In the genomic region with DNA sequence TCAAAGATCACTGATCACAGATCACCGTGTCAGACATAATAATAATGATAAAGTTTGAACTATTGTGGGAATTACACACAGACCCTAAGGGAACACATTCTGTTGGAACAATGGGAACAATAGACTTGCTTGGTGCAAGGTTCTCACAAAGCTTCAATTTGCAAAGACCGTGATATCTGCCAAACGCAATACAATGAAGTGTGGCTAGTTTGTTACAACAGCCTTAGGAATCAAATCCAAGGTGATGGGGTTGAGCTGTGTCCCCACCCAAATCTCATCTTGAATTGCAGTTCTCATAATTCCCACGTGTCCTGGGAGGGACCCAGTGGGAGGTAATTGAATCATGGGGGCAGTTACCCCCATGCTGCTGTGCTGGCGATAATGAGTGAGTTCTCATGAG, we compare ENCODE assay signal across 24 cellular contexts. TPM values are rescaled to one million over a fixed set of nuclear protein-coding genes. Genes with fewer than 3 reads are reported as not detected.
A peak's percentile ranks its signal among the peaks of the same experiment; 100 is the strongest.
DNase-seq lines count a peak whose midpoint lies in the region; ATAC-seq and TF ChIP-seq lines count a peak whose summit lies in the region.
"Had no signal": no experiment of that assay in that cellular context is flagged by ENCODE, and none has a peak within 500 bp of the region (broad histone marks: within the 10 kb centered on the region; RNA-seq: fewer than 3 reads in every experiment).

No MANE protein-coding gene starts in this region.

- CTCF ChIA-PET in HEK293 (lab: Yijun Ruan, JAX) = interaction anchor here (0.8 to 6.2 kb wide), 8 partner anchors 8 to 750 kb away, joined by 3 to 94 read pairs (median 6); a partner anchor contains a TSS
- CTCF ChIA-PET in GM10248 (lab: Yijun Ruan, JAX) = interaction anchor here (1.0 to 5.7 kb wide), 6 partner anchors 10 to 67 kb away, joined by 3 to 67 read pairs (median 10); a partner anchor contains a TSS

- no peaks in the 10 kb centered on the region for H3K27me3 ChIP-seq in upper lobe of left lung
- H3K27me3 ChIP-seq: colonic mucosa, heart left ventricle, Peyer's patch had no signal

- ATAC-seq in upper lobe of left lung (ENCODE audit: low FRiP score in 2 of 2) = no peak
- ATAC-seq: activated CD4-positive, alpha-beta T cell treated with anti-CD3 and anti-CD28 coated beads for 36 hours; activated CD8-positive, alpha-beta T cell treated with anti-CD3 and anti-CD28 coated beads for 36 hours; activated T-helper 17 cell treated with anti-CD3 and anti-CD28 coated beads, Interleukin-2, amount 50 U/mL, for 72 hours; natural killer cell had no signal

- TF ChIP-seq EP300 in upper lobe of left lung (IDR thresholded peaks at IDR 0.05) = no peak

- H3K9me3 ChIP-seq in HEK293 (ENCODE audit: control insufficient read depth, insufficient read depth, low read depth, low read length) = no peaks in the 10 kb centered on the region
- H3K9me3 ChIP-seq in upper lobe of left lung = no peaks in the 10 kb centered on the region
- H3K9me3 ChIP-seq: colonic mucosa, heart left ventricle, Peyer's patch had no signal

- TF ChIP-seq POLR2A in upper lobe of left lung (IDR thresholded peaks at IDR 0.05) = no peak

- TF ChIP-seq CTCF in HEK293 (tag by site-specific recombination; IDR thresholded peaks at IDR 0.05) (no peak), upper lobe of left lung (IDR thresholded peaks at IDR 0.05) (no peak), GM10248 (IDR thresholded peaks at IDR 0.05; ENCODE audit: control extremely low read depth, extremely low read depth, low read depth, missing control alignments) (no peak)

- WGBS in upper lobe of left lung, 2 donors = 86 to 92% methylated on average over 5 of the region's 5 CpGs

- H3K27ac ChIP-seq in HEK293 (ENCODE audit: extremely low read depth, low read depth, low read length) (no peak overlapping the region), epithelial cell of prostate (peak overlapping the region; percentile 38), upper lobe of left lung (peak overlapping the region; percentile 17 to 75 (median 56))
- H3K27ac ChIP-seq: colonic mucosa, heart left ventricle, Peyer's patch had no signal

- H3K4me1 ChIP-seq in HEK293 (ENCODE audit: control insufficient read depth, insufficient read depth, low read length) (no peaks in the 10 kb centered on the region; the same call in 1 of the 2 replicates), upper lobe of left lung (peaks cover 0 to 34% (median 19%) of the 10 kb centered on the region in 4 donors)
- H3K4me1 ChIP-seq: colonic mucosa, Peyer's patch had no signal

- no peak for DNase-seq in epithelial cell of prostate (ENCODE audit: low read depth, low spot score)
- DNase-seq in pons (ENCODE audit: low spot score) = peak; percentile 76
- DNase-seq in upper lobe of left lung = no peak
- no peak for DNase-seq in foreskin melanocyte
- DNase-seq in activated effector memory CD4-positive, alpha-beta T cell treated with anti-CD3 and anti-CD28 coated beads, Interleukin-2, amount 50 U/mL, for 16 hours = no peak
- DNase-seq in GM10248 (ENCODE audit: extremely low spot score) = no peak
- DNase-seq: activated CD4-positive, alpha-beta T cell treated with anti-CD3 and anti-CD28 coated beads for 36 hours; activated CD8-positive, alpha-beta T cell treated with anti-CD3 and anti-CD28 coated beads for 36 hours; amniotic stem cell; effector memory CD4-positive, alpha-beta T cell; heart left ventricle; Kasumi-1; natural killer cell; NCI-H1436; NCI-H2081; NCI-H2227 treated with DMSO at 0.1 percent for 48 hours; NCI-H69; Peyer's patch; SHP77; stimulated activated CD4-positive, alpha-beta T cell treated with anti-CD3 and anti-CD28 coated beads, Interleukin-15, amount 100 ng/mL, for 24 hours; stimulated activated CD4-positive, alpha-beta T cell treated with anti-CD3 and anti-CD28 coated beads, Interleukin-4, amount 100 ng/mL, for 4 hours had no signal

- H3K36me3 ChIP-seq in HEK293 (ENCODE audit: control insufficient read depth in 2 of 2, insufficient read depth in 1 of 2, low read length in 2 of 2) (no peaks in the 10 kb centered on the region), upper lobe of left lung (no peaks in the 10 kb centered on the region)
- H3K36me3 ChIP-seq: colonic mucosa, heart left ventricle, Peyer's patch had no signal

- H3K4me3 ChIP-seq in HEK293 (ENCODE audit: low read depth, low read length) (no peak overlapping the region), upper lobe of left lung (no peak overlapping the region)
- H3K4me3 ChIP-seq: colonic mucosa, heart left ventricle, Peyer's patch had no signal

- POLR2A ChIA-PET in HEK293 (lab: Yijun Ruan, JAX) (no interaction called here), GM10248 (lab: Yijun Ruan, JAX) (no interaction called here)

TF ChIP-seq in HEK293, 187 proteins besides CTCF, POLR2A, EP300 and RAD21:
- TF ChIP-seq TRIM28 (IDR thresholded peaks at IDR 0.05; ENCODE audit: borderline replicate concordance, low read length) (no peak), ZIC2 (tag by site-specific recombination; IDR thresholded peaks at IDR 0.05) (0 out of 2 replicates have a peak, but pooled peaks have one; percentile 7), ZNF596 (tag by site-specific recombination; IDR thresholded peaks at IDR 0.05) (no peak), ZNF621 (tag by site-specific recombination; IDR thresholded peaks at IDR 0.05) (no peak), SCRT1 (tag by site-specific recombination; IDR thresholded peaks at IDR 0.05; ENCODE audit: borderline replicate concordance) (no peak)
- TF ChIP-seq, protein P1, sequence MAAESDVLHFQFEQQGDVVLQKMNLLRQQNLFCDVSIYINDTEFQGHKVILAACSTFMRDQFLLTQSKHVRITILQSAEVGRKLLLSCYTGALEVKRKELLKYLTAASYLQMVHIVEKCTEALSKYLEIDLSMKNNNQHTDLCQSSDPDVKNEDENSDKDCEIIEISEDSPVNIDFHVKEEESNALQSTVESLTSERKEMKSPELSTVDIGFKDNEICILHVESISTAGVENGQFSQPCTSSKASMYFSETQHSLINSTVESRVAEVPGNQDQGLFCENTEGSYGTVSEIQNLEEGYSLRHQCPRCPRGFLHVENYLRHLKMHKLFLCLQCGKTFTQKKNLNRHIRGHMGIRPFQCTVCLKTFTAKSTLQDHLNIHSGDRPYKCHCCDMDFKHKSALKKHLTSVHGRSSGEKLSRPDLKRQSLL (tag by site-specific recombination; IDR thresholded peaks at IDR 0.05) = no peak

RNA-seq across cellular contexts. Expression of a gene that starts 20.8 kb away (rescaled TPM):
- 10 to 100 TPM in 1 of 6 donors, 1 to 10 TPM in 5; 3.9 to 10.5 (median 5.4) TPM for total RNA-seq in upper lobe of left lung

RNA-seq across cellular contexts. Expression of a gene that starts 21.0 kb away (rescaled TPM):
- 100 to 1,000 TPM in 2 of 6 donors, 10 to 100 TPM in 4; 49.0 to 132 (median 67.0) TPM for total RNA-seq in upper lobe of left lung

RNA-seq across cellular contexts. Expression of a gene that starts 31.3 kb away (rescaled TPM):
- 100 to 1,000 TPM in 1 of 6 donors, 10 to 100 TPM in 5; 10.5 to 108 (median 41.7) TPM for total RNA-seq in upper lobe of left lung

RNA-seq across cellular contexts. Expression of a gene that starts 42.6 kb away (rescaled TPM):
- 10 to 100 TPM; 20.6 to 70.2 (median 28.8) TPM for total RNA-seq in upper lobe of left lung

RNA-seq across cellular contexts. Expression of a gene that starts 59.8 kb away (rescaled TPM):
- total RNA-seq in upper lobe of left lung = 100 to 1,000 TPM in 1 of 6 donors, 10 to 100 TPM in 5; 27.6 to 286 (median 57.7) TPM
